ENCODE assay signal across 3 cellular contexts in genomic region chr17:61755668-61756067, GRCh38.
"Had no signal": no experiment of that assay in that cellular context is flagged by ENCODE, and none has a peak within 500 bp of the region (broad histone marks: within the 10 kb centered on the region; RNA-seq: fewer than 3 reads in every experiment).

No MANE protein-coding gene starts in this region.

- H3K4me3 ChIP-seq: GM12878 had no signal

- DNase-seq: GDM1, GF-D8 had no signal
